ENCODE assay signal across 21 cellular contexts in genomic region chr5:61047346-61047745, GRCh38.
DNase-seq lines count a peak whose midpoint lies in the region; ATAC-seq, FAIRE-seq and TF ChIP-seq lines count a peak whose summit lies in the region.
"Had no signal": no experiment of that assay in that cellular context is flagged by ENCODE, and none has a peak within 500 bp of the region (broad histone marks: within the 10 kb centered on the region; RNA-seq: fewer than 3 reads in every experiment).

No MANE protein-coding gene starts in this region.

- BruUV-seq in HepG2 (replicated peaks; lab: Mats Ljungman, UMichigan): no TSS peak

- H3K9ac ChIP-seq in HepG2 (ENCODE audit: insufficient read depth, low read depth, low read length): no peak overlapping the region
- H3K9ac ChIP-seq: GM23248, KMS-11 had no signal

- no peak for ATAC-seq in HepG2
- no peak for ATAC-seq in right lobe of liver
- no peak for ATAC-seq in RWPE2 (ENCODE audit: low read depth)

- H3K79me2 ChIP-seq in HepG2 (ENCODE audit: insufficient read depth, low read length) (no peaks in the 10 kb centered on the region), osteoblast (ENCODE audit: insufficient read depth, low read length) (peaks cover 7% of the 10 kb centered on the region)

- H3K27ac ChIP-seq in HepG2 (ENCODE audit: extremely low read length, insufficient read depth, low read length) (no peak overlapping the region), right lobe of liver (no peak overlapping the region), RWPE2 (ENCODE audit: poor library complexity, severe bottlenecking) (peak overlapping the region; percentile 72), osteoblast (ENCODE audit: low read depth, low read length) (peak overlapping the region; percentile 50), prostate gland (no peak overlapping the region)
- H3K27ac ChIP-seq: 22Rv1, KMS-11 had no signal

- CTCF ChIA-PET in HepG2 (lab: Yijun Ruan, JAX; ENCODE audit: low intra/inter-chr PET ratio, low total read pairs): no interaction called here

- H3K36me3 ChIP-seq in HepG2 (replicated peaks in 1 of 2; ENCODE audit: control insufficient read depth in 1 of 2, insufficient read depth in 2 of 2, low read length in 2 of 2) (no peaks in the 10 kb centered on the region), right lobe of liver (no peaks in the 10 kb centered on the region), RWPE2 (ENCODE audit: low read depth) (0 out of 2 replicates have a peak, but pooled peaks cover 4% of the 10 kb centered on the region), osteoblast (ENCODE audit: insufficient read depth, low read length) (no peaks in the 10 kb centered on the region), prostate gland (no peaks in the 10 kb centered on the region)
- H3K36me3 ChIP-seq: BE2C had no signal

- H4K20me1 ChIP-seq in HepG2 (ENCODE audit: insufficient read depth, low read length) (no peaks in the 10 kb centered on the region), osteoblast (ENCODE audit: insufficient read depth, low read length) (no peaks in the 10 kb centered on the region)

- H3K4me2 ChIP-seq in HepG2 (ENCODE audit: low read depth, low read length) (no peak overlapping the region), osteoblast (ENCODE audit: insufficient read depth, low read length) (no peak overlapping the region)
- H3K4me2 ChIP-seq: KMS-11 had no signal

- H3K4me3 ChIP-seq in HepG2 (replicated peaks in 1 of 3; ENCODE audit: insufficient read depth in 1 of 3, low read depth in 2 of 3, low read length in 3 of 3) (no peak overlapping the region), right lobe of liver (no peak overlapping the region), RWPE2 (ENCODE audit: severe bottlenecking) (no peak overlapping the region), osteoblast (ENCODE audit: insufficient read depth, low read length) (no peak overlapping the region), prostate gland (no peak overlapping the region)
- H3K4me3 ChIP-seq: GM23248 had no signal

- no peak for TF ChIP-seq POLR2A in HepG2 (IDR thresholded peaks at IDR 0.05; ENCODE audit: insufficient read depth in 1 of 2, low read depth in 2 of 2, low read length in 2 of 2)
- no peak for TF ChIP-seq POLR2A in right lobe of liver (IDR thresholded peaks at IDR 0.05)
- no peak for TF ChIP-seq POLR2A in prostate gland (IDR thresholded peaks at IDR 0.05)

- intact Hi-C loops in HepG2 (cut with micrococcal nuclease; ENCODE audit: unreplicated experiment) (loop anchor here (5.0 kb wide), 1 partner anchor 605 kb away; no protein-coding TSS in a partner anchor), right lobe of liver (cut with DNase I) (no loop called here), prostate gland (cut with DNase I) (no loop called here)

- H2AFZ ChIP-seq in HepG2 (ENCODE audit: low read length) (no peak overlapping the region), osteoblast (ENCODE audit: low read length) (no peak overlapping the region)
- H2AFZ ChIP-seq: GM23248 had no signal

- no peak for FAIRE-seq in HepG2 (lab: Jason Lieb, UNC)
- FAIRE-seq: G401.6, GM12891, GM18507 had no signal

- H3K27me3 ChIP-seq in HepG2 (ENCODE audit: control insufficient read depth in 1 of 2, insufficient read depth in 2 of 2, low read length in 2 of 2) (no peaks in the 10 kb centered on the region; a peak in 1 of 5 replicates), right lobe of liver (no peaks in the 10 kb centered on the region), RWPE2 (ENCODE audit: insufficient read depth, poor library complexity, severe bottlenecking) (no peaks in the 10 kb centered on the region), osteoblast (ENCODE audit: insufficient read depth, low read length) (no peaks in the 10 kb centered on the region), prostate gland (replicated peaks; ENCODE audit: insufficient read depth) (no peaks in the 10 kb centered on the region)
- H3K27me3 ChIP-seq: BE2C had no signal

- TF ChIP-seq CTCF in HepG2 (CRISPR knock-in tag; IDR thresholded peaks at IDR 0.05): no peak
- TF ChIP-seq CTCF in right lobe of liver (IDR thresholded peaks at IDR 0.05): no peak
- TF ChIP-seq CTCF in RWPE2 (IDR thresholded peaks at IDR 0.05; ENCODE audit: poor library complexity, severe bottlenecking): no peak
- TF ChIP-seq CTCF in osteoblast (IDR thresholded peaks at IDR 0.05; ENCODE audit: extremely low read depth, low read depth, low read length): no peak
- TF ChIP-seq CTCF in prostate gland (IDR thresholded peaks at IDR 0.05): no peak

- in situ Hi-C loops in HepG2 (cut with HindIII; ENCODE audit: extremely low pct_ligation_motif_present, low pct_unique_long_range_greater_than_20kb): no loop called here

- H3K9me3 ChIP-seq in HepG2 (ENCODE audit: low read length) (peaks cover 5% of the 10 kb centered on the region; the same call in 1 of the 2 replicates), right lobe of liver (peaks cover 0 to 8% (median 0%) of the 10 kb centered on the region in 4 donors), RWPE2 (ENCODE audit: severe bottlenecking) (no peaks in the 10 kb centered on the region), osteoblast (ENCODE audit: low read depth, low read length) (no peaks in the 10 kb centered on the region), prostate gland (no peaks in the 10 kb centered on the region)
- H3K9me3 ChIP-seq: BE2C had no signal

- DNase-seq in HepG2 (ENCODE audit: low spot score) (no peak), right lobe of liver (no peak), RWPE2 (ENCODE audit: low spot score) (no peak), osteoblast (ENCODE audit: insufficient read length, low spot score, missing footprints) (no peak), AML-193 (lab: John Stamatoyannopoulos, UW) (no peak), HK-2 (ENCODE audit: unreplicated experiment) (no peak), prostate gland (ENCODE audit: low spot score) (no peak)
- DNase-seq: BE2C; C1 segment of cervical spinal cord; CD4-positive, CD25-positive, alpha-beta regulatory T cell; CD8-positive, alpha-beta memory T cell; COR-L47; DMS 273 treated with DMSO at 0.1 percent for 48 hours; GM23248; HCEC 1CT; HFFc6 had no signal

- H3K4me1 ChIP-seq in HepG2 (ENCODE audit: insufficient read depth, low read length) (peaks cover 7% of the 10 kb centered on the region; the same call in 1 of the 2 replicates), right lobe of liver (no peaks in the 10 kb centered on the region), RWPE2 (ENCODE audit: insufficient read depth, poor library complexity, severe bottlenecking) (peaks cover 38% of the 10 kb centered on the region), osteoblast (ENCODE audit: insufficient read depth, low read length) (peaks cover 30% of the 10 kb centered on the region), prostate gland (replicated peaks) (no peaks in the 10 kb centered on the region)
- H3K4me1 ChIP-seq: BE2C had no signal

- TF ChIP-seq RAD21 in HepG2 (CRISPR knock-in tag; IDR thresholded peaks at IDR 0.05): no peak

- POLR2A ChIA-PET in HepG2 (lab: Yijun Ruan, JAX): no interaction called here

- TF ChIP-seq EP300 in HepG2 (IDR thresholded peaks at IDR 0.05; ENCODE audit: low read depth in 2 of 2, low read length in 2 of 2) (no peak), HepG2 (CRISPR knock-in tag; IDR thresholded peaks at IDR 0.05; ENCODE audit: borderline replicate concordance) (no peak)

TF ChIP-seq in HepG2, 621 proteins besides CTCF, POLR2A, EP300 and RAD21:
- TF ChIP-seq MAFF (IDR thresholded peaks at IDR 0.05; ENCODE audit: low read depth, low read length) (peak; percentile 29; the same call in 1 of the 2 replicates), ZNF12 (CRISPR knock-in tag; IDR thresholded peaks at IDR 0.05) (no peak), ZNF670 (CRISPR knock-in tag; IDR thresholded peaks at IDR 0.05; ENCODE audit: borderline replicate concordance) (no peak), ZNF274 (CRISPR knock-in tag; IDR thresholded peaks at IDR 0.05) (no peak), NR2F1 (CRISPR knock-in tag; IDR thresholded peaks at IDR 0.05) (no peak), PLRG1 (conservative IDR thresholded peaks at IDR 0.05) (no peak), ZNF772 (CRISPR knock-in tag; IDR thresholded peaks at IDR 0.05) (no peak), MAFK (conservative IDR thresholded peaks at IDR 0.05 in 1 of 2, IDR thresholded peaks at IDR 0.05 in 1 of 2; ENCODE audit: low read length in 2 of 2) (peak in 1 of 2 experiments; percentile 70; a peak in 3 of 4 replicates), PATZ1 (CRISPR knock-in tag; IDR thresholded peaks at IDR 0.05) (no peak), RORA (CRISPR knock-in tag; IDR thresholded peaks at IDR 0.05) (no peak), ZC3H4 (CRISPR knock-in tag; IDR thresholded peaks at IDR 0.05; ENCODE audit: borderline replicate concordance) (no peak)

Comparison
In these comparisons a context has a peak if more than half of its experiments do, and no peak if none do; other contexts are left out.
1. H3K27ac ChIP-seq: peak in RWPE2 (single experiment) and osteoblast (single experiment); none in HepG2 (single experiment), right lobe of liver (0 of 3) and prostate gland (0 of 2).